In genomic region chr19:38213911-38214625, GRCh38 we compare ENCODE assay signal across 8 cellular contexts. TPM values are rescaled to one million over a fixed set of nuclear protein-coding genes. Genes with fewer than 3 reads are reported as not detected.
DNase-seq lines count a peak whose midpoint lies in the region; ATAC-seq lines count a peak whose summit lies in the region.

No MANE protein-coding gene starts in this region.

- DNase-seq in central memory CD8-positive, alpha-beta T cell (ENCODE audit: low spot score in 2 of 2), result peak; percentile 47 to 71
- DNase-seq in stimulated activated CD4-positive, alpha-beta T cell treated with anti-CD3 and anti-CD28 coated beads, Interleukin-15, amount 100 ng/mL, for 48 hours (ENCODE audit: low read depth in 2 of 2), result peak; percentile 65 to 69
- DNase-seq in left ventricle myocardium superior, result no peak
- DNase-seq in DMS114 treated with DMSO at 0.1 percent for 48 hours (lab: John Stamatoyannopoulos, UW; ENCODE audit: unreplicated experiment), result no peak
- no peak for DNase-seq in NCI-H345 treated with DMSO at 0.1 percent for 48 hours (lab: John Stamatoyannopoulos, UW; ENCODE audit: unreplicated experiment)

- peak overlapping the region in 1 of 11 experiments; percentile 50; a peak in 1 of 22 replicates for H3K27ac ChIP-seq in BLaER1 treated with 17β-estradiol and CSF1 and Interleukin-3, amounts not matched to agents 10 nM and 100 nM

- ATAC-seq in HG03066 (IDR thresholded peaks at IDR 0.05; ENCODE audit: low read depth, unreplicated experiment), result peak; percentile 54
- ATAC-seq in activated CD4-positive, CD25-positive, alpha-beta regulatory T cell treated with anti-CD3 and anti-CD28 coated beads, Interleukin-2, amount 50 U/mL, for 24 hours, result peak; percentile 93 to 95
- peak; percentile 91 for ATAC-seq in central memory CD8-positive, alpha-beta T cell (replicated peaks; ENCODE audit: extremely low read depth, poor library complexity, severe bottlenecking)
- no peak for ATAC-seq in left ventricle myocardium superior

- no peak overlapping the region; a peak in 1 of 22 replicates for H3K9ac ChIP-seq in BLaER1 treated with 17β-estradiol and CSF1 and Interleukin-3, amounts not matched to agents 10 nM and 100 nM

- H4K20me1 ChIP-seq in BLaER1 treated with 17β-estradiol and CSF1 and Interleukin-3, amounts not matched to agents 10 nM and 100 nM, result peaks cover 0 to 58% (median 35%) of the 10 kb centered on the region in 11 experiments; a peak in 18 of 22 replicates

- H3K27me3 Mint-ChIP-seq in central memory CD8-positive, alpha-beta T cell, result peaks cover 55% of the 10 kb centered on the region

- peaks cover 0 to 22% (median 8%) of the 10 kb centered on the region in 11 experiments; a peak in 9 of 22 replicates for H3K36me3 ChIP-seq in BLaER1 treated with 17β-estradiol and CSF1 and Interleukin-3, amounts not matched to agents 10 nM and 100 nM

- peak overlapping the region; percentile 96 for H3K27ac Mint-ChIP-seq in central memory CD8-positive, alpha-beta T cell (ENCODE audit: low read depth)

- H3K27me3 ChIP-seq in BLaER1 treated with 17β-estradiol and CSF1 and Interleukin-3, amounts not matched to agents 10 nM and 100 nM, result peaks cover 29 to 46% (median 35%) of the 10 kb centered on the region in 11 experiments

- no peak overlapping the region for H3K4me3 ChIP-seq in BLaER1 treated with 17β-estradiol and CSF1 and Interleukin-3, amounts not matched to agents 10 nM and 100 nM

- no peaks in the 10 kb centered on the region for H3K9me3 ChIP-seq in BLaER1 treated with 17β-estradiol and CSF1 and Interleukin-3, amounts not matched to agents 10 nM and 100 nM (replicated peaks in 1 of 11)

- H3K4me1 Mint-ChIP-seq in central memory CD8-positive, alpha-beta T cell, result peaks cover 29% of the 10 kb centered on the region

- H3K36me3 Mint-ChIP-seq in central memory CD8-positive, alpha-beta T cell (ENCODE audit: insufficient read depth), result peaks cover 17% of the 10 kb centered on the region

- H3K9me3 Mint-ChIP-seq in central memory CD8-positive, alpha-beta T cell, result peaks cover 5% of the 10 kb centered on the region

- H3K4me1 ChIP-seq in BLaER1 treated with 17β-estradiol and CSF1 and Interleukin-3, amounts not matched to agents 10 nM and 100 nM, result peaks cover 28 to 42% (median 39%) of the 10 kb centered on the region in 10 experiments

- H3K4me3 Mint-ChIP-seq in central memory CD8-positive, alpha-beta T cell, result peak overlapping the region; percentile 74

- intact Hi-C loops in left ventricle myocardium superior (cut with micrococcal nuclease), result no loop called here

- H3K4me2 ChIP-seq in BLaER1 treated with 17β-estradiol and CSF1 and Interleukin-3, amounts not matched to agents 10 nM and 100 nM, result peak overlapping the region; percentile 36 to 71 (median 64)

RNA-seq across cellular contexts. Expression of gene DPF1, which starts 10.0 kb away (rescaled TPM):
- total RNA-seq in left ventricle myocardium superior, result 0.40 TPM

RNA-seq across cellular contexts. Expression of gene PPP1R14A, which starts 42.1 kb away (rescaled TPM):
- 27.6 TPM for total RNA-seq in left ventricle myocardium superior

RNA-seq across cellular contexts. Expression of gene SPINT2, which starts 50.3 kb away (rescaled TPM):
- total RNA-seq in left ventricle myocardium superior, result 9.9 TPM

Comparison
In these comparisons a context has a peak if more than half of its experiments do, and no peak if none do; other contexts are left out.
1. DNase-seq: peak in central memory CD8-positive, alpha-beta T cell (2 of 2) and stimulated activated CD4-positive, alpha-beta T cell treated with anti-CD3 and anti-CD28 coated beads, Interleukin-15, amount 100 ng/mL, for 48 hours (2 of 2); none in left ventricle myocardium superior (single experiment), DMS114 treated with DMSO at 0.1 percent for 48 hours (single experiment) and NCI-H345 treated with DMSO at 0.1 percent for 48 hours (single experiment).